Comparison of ENCODE assay signal across 24 cellular contexts in genomic region chr4:182380701-182381295, GRCh38.
DNase-seq lines count a peak whose midpoint lies in the region; ATAC-seq, FAIRE-seq and TF ChIP-seq lines count a peak whose summit lies in the region.
"Had no signal": no experiment of that assay in that cellular context is flagged by ENCODE, and none has a peak within 500 bp of the region (broad histone marks: within the 10 kb centered on the region; RNA-seq: fewer than 3 reads in every experiment).

No MANE protein-coding gene starts in this region.

- CTCF ChIA-PET in GM12878 (lab: Yijun Ruan, JAX), result no interaction called here

- BruUV-seq in GM12878 (replicated peaks; lab: Mats Ljungman, UMichigan), result no TSS peak

- no peaks in the 10 kb centered on the region for H3K4me1 ChIP-seq in cardiac muscle cell (ENCODE audit: low read depth)
- no peaks in the 10 kb centered on the region for H3K4me1 ChIP-seq in GM12878 (ENCODE audit: control insufficient read depth, insufficient read depth, low read length)
- no peaks in the 10 kb centered on the region for H3K4me1 ChIP-seq in lower lobe of right lung

- H3K36me3 ChIP-seq in cardiac muscle cell, result no peaks in the 10 kb centered on the region
- no peaks in the 10 kb centered on the region for H3K36me3 ChIP-seq in GM12878 (ENCODE audit: control insufficient read depth in 2 of 2, insufficient read depth in 2 of 2, low read length in 1 of 2)
- H3K36me3 ChIP-seq in MG63, result no peaks in the 10 kb centered on the region
- H3K36me3 ChIP-seq in lower lobe of right lung, result no peaks in the 10 kb centered on the region

- SMC1A ChIA-PET in GM12878 (lab: Charles Lee; ENCODE audit: uncharacterized antibody, unreplicated experiment), result no interaction called here

- no peaks in the 10 kb centered on the region for H3K79me2 ChIP-seq in GM12878 (ENCODE audit: control insufficient read depth, insufficient read depth, low read length)

- H2AFZ ChIP-seq in GM12878 (ENCODE audit: control insufficient read depth, low read depth, low read length), result no peak overlapping the region

- H4K20me1 ChIP-seq in GM12878 (ENCODE audit: control insufficient read depth, insufficient read depth), result no peaks in the 10 kb centered on the region
- H4K20me1 ChIP-seq: BLaER1 had no signal

- RAD21 ChIA-PET in GM12878 (lab: Charles Lee; ENCODE audit: unreplicated experiment), result no interaction called here

- TF ChIP-seq POLR2A in GM12878 (IDR thresholded peaks at IDR 0.05; ENCODE audit: low read depth, low read length), result no peak

- 28% methylated on average over 12 of the region's 12 CpGs for WGBS in GM12878 (ENCODE audit: insufficient coverage, insufficient replicate concordance, low lambda C conversion rate, missing lambda C conversion rate)

- no peak for FAIRE-seq in GM12878 (lab: Jason Lieb, UNC)
- FAIRE-seq: GM12891, HTR-8/SVneo had no signal

- DNase-seq in cardiac muscle cell (ENCODE audit: low read depth in 1 of 2, low spot score in 1 of 2), result peak; percentile 3 to 42
- no peak for DNase-seq in cardiac septum (ENCODE audit: low spot score)
- DNase-seq in GM12878 (ENCODE audit: low read depth, low spot score), result no peak
- peak; percentile 87 for DNase-seq in myocyte (ENCODE audit: low read depth)
- peak; percentile 18 for DNase-seq in stromal cell of bone marrow (ENCODE audit: low read depth)
- DNase-seq in SK-N-DZ (ENCODE audit: low spot score), result no peak
- DNase-seq in MG63, result no peak
- no peak for DNase-seq in lower lobe of right lung
- DNase-seq: 8988T; CD8-positive, alpha-beta T cell; DMS79 treated with DMSO at 0.1 percent for 48 hours; H7; Kasumi-1; NCI-H1417 treated with DMSO at 0.1 percent for 48 hours; NCI-H2029; NCI-H2171; NCI-H446 treated with DMSO at 0.1 percent for 48 hours; NK-92 treated with Interleukin-12 subunit alpha and Interleukin-12 subunit beta, amount 100 ng/mL, for 24 hours; OCI-M1; RPMI8226 had no signal

- H3K9ac ChIP-seq in GM12878 (ENCODE audit: control insufficient read depth, insufficient read depth, low read length), result no peak overlapping the region
- H3K9ac ChIP-seq: BLaER1 had no signal

- H3K9me3 ChIP-seq in cardiac muscle cell (ENCODE audit: low read depth), result no peaks in the 10 kb centered on the region
- no peaks in the 10 kb centered on the region for H3K9me3 ChIP-seq in GM12878 (replicated peaks; ENCODE audit: control insufficient read depth, insufficient read depth, low read length)
- no peaks in the 10 kb centered on the region for H3K9me3 ChIP-seq in MG63
- no peaks in the 10 kb centered on the region for H3K9me3 ChIP-seq in lower lobe of right lung
- H3K9me3 ChIP-seq: BLaER1 had no signal

- ATAC-seq in GM12878 (peak; percentile 42), lower lobe of right lung (no peak)
- ATAC-seq: CD8-positive, alpha-beta T cell had no signal

- POLR2A ChIA-PET in GM12878 (lab: Charles Lee), result no interaction called here

- intact Hi-C loops in cardiac septum (cut with DNase I), result no loop called here
- intact Hi-C loops in GM12878 (cut with micrococcal nuclease; ENCODE audit: unreplicated experiment), result no loop called here
- intact Hi-C loops in lower lobe of right lung (cut with DNase I), result no loop called here

- no peak for TF ChIP-seq RAD21 in GM12878 (IDR thresholded peaks at IDR 0.05; ENCODE audit: insufficient read depth, low read depth, low read length)

- TF ChIP-seq CTCF in cardiac muscle cell (IDR thresholded peaks at IDR 0.05; ENCODE audit: low read depth, low read length), result no peak
- no peak for TF ChIP-seq CTCF in GM12878 (IDR thresholded peaks at IDR 0.05 in 2 of 3, conservative IDR thresholded peaks at IDR 0.05 in 1 of 3; ENCODE audit: control insufficient read depth in 2 of 3, extremely low read depth in 1 of 3, insufficient read depth in 1 of 3, low read depth in 3 of 3, low read length in 3 of 3)
- TF ChIP-seq CTCF in lower lobe of right lung (IDR thresholded peaks at IDR 0.05), result no peak

- no peak overlapping the region for H3K27ac ChIP-seq in cardiac muscle cell
- no peak overlapping the region for H3K27ac ChIP-seq in GM12878 (ENCODE audit: control insufficient read depth, insufficient read depth)
- H3K27ac ChIP-seq in lower lobe of right lung, result no peak overlapping the region
- H3K27ac ChIP-seq: BLaER1, HL-60 had no signal

- no peaks in the 10 kb centered on the region for H3K27me3 ChIP-seq in cardiac muscle cell
- H3K27me3 ChIP-seq in GM12878 (replicated peaks in 1 of 2; ENCODE audit: control insufficient read depth in 2 of 2, insufficient read depth in 2 of 2, low read length in 1 of 2), result no peaks in the 10 kb centered on the region
- H3K27me3 ChIP-seq in MG63, result no peaks in the 10 kb centered on the region
- no peaks in the 10 kb centered on the region for H3K27me3 ChIP-seq in lower lobe of right lung (ENCODE audit: low read depth)
- H3K27me3 ChIP-seq: BLaER1 had no signal

- in situ Hi-C loops in GM12878 (cut with MboI), result no loop called here

- H3K4me3 ChIP-seq in cardiac muscle cell, result no peak overlapping the region
- no peak overlapping the region for H3K4me3 ChIP-seq in GM12878
- H3K4me3 ChIP-seq in MG63, result no peak overlapping the region
- H3K4me3 ChIP-seq in lower lobe of right lung, result no peak overlapping the region
- H3K4me3 ChIP-seq: BLaER1 had no signal

- no peak overlapping the region for H3K4me2 ChIP-seq in GM12878 (ENCODE audit: control insufficient read depth, insufficient read depth)
- H3K4me2 ChIP-seq: BLaER1 had no signal

- no peak for TF ChIP-seq EP300 in GM12878 (IDR thresholded peaks at IDR 0.05; ENCODE audit: borderline replicate concordance in 1 of 2, control insufficient read depth in 1 of 2, low read depth in 2 of 2, low read length in 2 of 2)

TF ChIP-seq in GM12878, 131 proteins besides CTCF, POLR2A, EP300 and RAD21:
- TF ChIP-seq MTA3 (IDR thresholded peaks at IDR 0.05; ENCODE audit: borderline replicate concordance, low read length) (no peak), EGR1 (IDR thresholded peaks at IDR 0.05; ENCODE audit: borderline replicate concordance in 1 of 2, low read depth in 2 of 2, low read length in 2 of 2) (no peak)
TF ChIP-seq in GM12878: peak in this region for 0.

Comparison
In these comparisons a context has a peak if more than half of its experiments do, and no peak if none do; other contexts are left out.
1. DNase-seq: peak in cardiac muscle cell (2 of 2), myocyte (single experiment) and stromal cell of bone marrow (single experiment); none in cardiac septum (single experiment), GM12878 (single experiment), SK-N-DZ (single experiment), MG63 (single experiment) and lower lobe of right lung (single experiment).